ENCODE assay signal across 32 cellular contexts in genomic region chr2:237125967-237126366, GRCh38. TPM values are rescaled to one million over a fixed set of nuclear protein-coding genes. Genes with fewer than 3 reads are reported as not detected.
A peak's percentile ranks its signal among the peaks of the same experiment; 100 is the strongest.
DNase-seq lines count a peak whose midpoint lies in the region; ATAC-seq and TF ChIP-seq lines count a peak whose summit lies in the region.
"Had no signal": no experiment of that assay in that cellular context is flagged by ENCODE, and none has a peak within 500 bp of the region (broad histone marks: within the 10 kb centered on the region; RNA-seq: fewer than 3 reads in every experiment).

No MANE protein-coding gene starts in this region.

- H2AK5ac ChIP-seq in H9 (ENCODE audit: insufficient read length, low read length) = no peak overlapping the region

- H4K8ac ChIP-seq in H9 (replicated peaks; ENCODE audit: insufficient read length, low read depth, low read length) = no peak overlapping the region

- no peaks in the 10 kb centered on the region; a peak in 1 of 7 replicates for H3K36me3 Mint-ChIP-seq in H9 (ENCODE audit: insufficient read depth in 1 of 3, low read depth in 3 of 3)
- H3K36me3 Mint-ChIP-seq in natural killer cell = no peaks in the 10 kb centered on the region
- H3K36me3 Mint-ChIP-seq: naive B cell had no signal

- DNase-seq in H9 (peak; percentile 9), esophagus muscularis mucosa (ENCODE audit: extremely low spot score) (no peak), smooth muscle cell (lab: John Stamatoyannopoulos, UW; ENCODE audit: unreplicated experiment) (no peak), natural killer cell (no peak), NCI-H748 (lab: John Stamatoyannopoulos, UW; ENCODE audit: unreplicated experiment) (no peak)
- DNase-seq: activated CD8-positive, alpha-beta T cell treated with anti-CD3 and anti-CD28 coated beads, Interleukin-2, amount 10 ng/mL, durations not matched to agents 7 days and 5 days; activated naive CD4-positive, alpha-beta T cell treated with anti-CD3 and anti-CD28 coated beads for 36 hours; body of pancreas; dermis blood vessel endothelial cell; DMS79 treated with DMSO at 0.1 percent for 48 hours; foreskin melanocyte; GDM1; hippocampal formation; mammary epithelial cell; naive B cell; NCI-H146; NCI-H2107; NCI-H345; NCI-H69; SJCRH30; stimulated activated CD4-positive, alpha-beta T cell treated with anti-CD3 and anti-CD28 coated beads, Interleukin-1b, Interleukin-23, amount 100 ng/mL, for 48 hours; SW 1271 had no signal

- TF ChIP-seq EP300 in esophagus muscularis mucosa (IDR thresholded peaks at IDR 0.05) = no peak

- no peaks in the 10 kb centered on the region for H3K79me1 ChIP-seq in H9 (ENCODE audit: insufficient read depth, low read depth, low read length, poor library complexity, severe bottlenecking)

- H3K36me3 ChIP-seq in esophagus muscularis mucosa = no peaks in the 10 kb centered on the region
- no peaks in the 10 kb centered on the region for H3K36me3 ChIP-seq in muscle layer of colon (ENCODE audit: insufficient read depth, low read length)
- no peaks in the 10 kb centered on the region for H3K36me3 ChIP-seq in smooth muscle cell (ENCODE audit: low read depth)
- H3K36me3 ChIP-seq: BLaER1, neutrophil, SJCRH30, tibial nerve had no signal

- H3K23me2 ChIP-seq in H9 (ENCODE audit: insufficient read length, low read depth, low read length, poor library complexity, severe bottlenecking) = no peaks in the 10 kb centered on the region

- H3K4me1 Mint-ChIP-seq in H9 = peaks cover 0 to 3% of the 10 kb centered on the region in 2 experiments; a peak in 2 of 4 replicates
- H3K4me1 Mint-ChIP-seq in natural killer cell = no peaks in the 10 kb centered on the region
- H3K4me1 Mint-ChIP-seq: naive B cell had no signal

- no peak overlapping the region for H2BK12ac ChIP-seq in H9 (ENCODE audit: insufficient read length, low read depth, low read length)

- intact Hi-C loops in esophagus muscularis mucosa (cut with DNase I) (loop anchor here (5.0 kb wide), 1 partner anchor 351 kb away; no protein-coding TSS in a partner anchor), natural killer cell (cut with micrococcal nuclease) (no loop called here)

- H4K20me1 ChIP-seq in H9 (ENCODE audit: control insufficient read depth, insufficient read depth, insufficient read length) (no peaks in the 10 kb centered on the region), smooth muscle cell (ENCODE audit: low read depth) (no peaks in the 10 kb centered on the region)
- H4K20me1 ChIP-seq: BLaER1 had no signal

- no peak for TF ChIP-seq POLR2A in esophagus muscularis mucosa (IDR thresholded peaks at IDR 0.05; ENCODE audit: low read depth)

- H3K23ac ChIP-seq in H9 (ENCODE audit: insufficient read length, low read depth, low read length) = no peak overlapping the region

- H3K4me1 ChIP-seq in H9 (ENCODE audit: insufficient read depth, low read length) (peaks cover 4% of the 10 kb centered on the region; the same call in 1 of the 2 replicates), esophagus muscularis mucosa (peaks cover 6 to 37% (median 33%) of the 10 kb centered on the region in 4 donors), muscle layer of colon (ENCODE audit: insufficient read depth, low read length) (peaks cover 50% of the 10 kb centered on the region), smooth muscle cell (ENCODE audit: low read depth) (peaks cover 13% of the 10 kb centered on the region)
- H3K4me1 ChIP-seq: BLaER1, body of pancreas had no signal

- H3K27ac ChIP-seq in H9 (ENCODE audit: insufficient read length, low read depth, low read length) (no peak overlapping the region), esophagus muscularis mucosa (replicated peaks in 1 of 4) (peak overlapping the region; percentile 68 to 82 (median 78)), muscle layer of colon (ENCODE audit: low read depth, low read length) (peak overlapping the region; percentile 66), smooth muscle cell (ENCODE audit: low read depth) (peak overlapping the region; percentile 95)
- H3K27ac ChIP-seq: BLaER1, body of pancreas, neutrophil, SJCRH30 had no signal

- H3K9me3 Mint-ChIP-seq in H9 (peaks cover 10 to 11% of the 10 kb centered on the region in 2 experiments; a peak in 4 of 5 replicates), natural killer cell (no peaks in the 10 kb centered on the region)
- H3K9me3 Mint-ChIP-seq: activated naive CD4-positive, alpha-beta T cell treated with anti-CD3 and anti-CD28 coated beads for 36 hours; IgD-negative memory B cell; naive B cell; stimulated activated naive CD8-positive, alpha-beta T cell treated with anti-CD3 and anti-CD28 coated beads, Interleukin-15, Interleukin-2, amounts not matched to agents 100 ng/mL and 50 ng/mL, for 24 hours had no signal

- H3K4ac ChIP-seq in H9 (ENCODE audit: low read depth, low read length) = no peak overlapping the region

- TF ChIP-seq CTCF in H9 (conservative IDR thresholded peaks at IDR 0.05) (no peak), esophagus muscularis mucosa (IDR thresholded peaks at IDR 0.05) (no peak), smooth muscle cell (IDR thresholded peaks at IDR 0.05; ENCODE audit: borderline replicate concordance, insufficient read depth, poor library complexity, severe bottlenecking) (no peak), natural killer cell (IDR thresholded peaks at IDR 0.05) (no peak)

- no peak overlapping the region for H3K18ac ChIP-seq in H9 (ENCODE audit: insufficient read length, low read depth, low read length)

- H3F3A ChIP-seq in smooth muscle cell (ENCODE audit: low read depth) = peaks cover 21% of the 10 kb centered on the region

- H3T11ph ChIP-seq in H9 (ENCODE audit: low read length) = no peak overlapping the region

- no peak overlapping the region for H3K4me3 ChIP-seq in esophagus muscularis mucosa
- H3K4me3 ChIP-seq in muscle layer of colon (ENCODE audit: low read depth in 1 of 2, low read length in 2 of 2) = peak overlapping the region in 1 of 2 donors; percentile 34
- H3K4me3 ChIP-seq in smooth muscle cell = no peak overlapping the region
- H3K4me3 ChIP-seq: BLaER1, body of pancreas, SJCRH30, tibial nerve had no signal

- no peak overlapping the region for H4K91ac ChIP-seq in H9 (ENCODE audit: insufficient read length, low read depth, low read length)

- no CpG with 5 or more reads among the region's 6 CpGs for WGBS in H9 (ENCODE audit: extremely low coverage, insufficient read length, low lambda C conversion rate)
- WGBS in esophagus muscularis mucosa = 81% methylated on average over 6 of the region's 6 CpGs
- 95% methylated on average over 6 of the region's 6 CpGs for WGBS in smooth muscle cell (ENCODE audit: low lambda C conversion rate)

- H3K79me2 ChIP-seq in H9 (ENCODE audit: insufficient read depth, low read length) = no peaks in the 10 kb centered on the region
- peaks cover 14% of the 10 kb centered on the region for H3K79me2 ChIP-seq in smooth muscle cell (ENCODE audit: low read depth)

- H3K27ac Mint-ChIP-seq in H9 (no peak overlapping the region), natural killer cell (no peak overlapping the region)
- H3K27ac Mint-ChIP-seq: activated CD8-positive, alpha-beta T cell treated with anti-CD3 and anti-CD28 coated beads, Interleukin-2, amount 10 ng/mL, durations not matched to agents 7 days and 5 days; activated naive CD4-positive, alpha-beta T cell treated with anti-CD3 and anti-CD28 coated beads for 36 hours; IgD-negative memory B cell; naive B cell; progenitor cell of endocrine pancreas; stimulated activated naive CD8-positive, alpha-beta T cell treated with anti-CD3 and anti-CD28 coated beads, Interleukin-15, Interleukin-2, amounts not matched to agents 100 ng/mL and 50 ng/mL, for 24 hours had no signal

- H2BK20ac ChIP-seq in H9 (ENCODE audit: low read depth, low read length, poor library complexity, severe bottlenecking) = no peak overlapping the region

- H2AFZ ChIP-seq in H9 (ENCODE audit: low read length) (no peak overlapping the region), smooth muscle cell (ENCODE audit: low read depth) (no peak overlapping the region)

- no peak overlapping the region for H4K5ac ChIP-seq in H9 (ENCODE audit: insufficient read length, low read depth, low read length)

- H3K4me3 Mint-ChIP-seq in H9 = no peak overlapping the region
- no peak overlapping the region for H3K4me3 Mint-ChIP-seq in natural killer cell
- H3K4me3 Mint-ChIP-seq: activated CD8-positive, alpha-beta T cell treated with anti-CD3 and anti-CD28 coated beads, Interleukin-2, amount 10 ng/mL, durations not matched to agents 7 days and 5 days; activated naive CD4-positive, alpha-beta T cell treated with anti-CD3 and anti-CD28 coated beads for 36 hours; IgD-negative memory B cell; naive B cell; stimulated activated naive CD8-positive, alpha-beta T cell treated with anti-CD3 and anti-CD28 coated beads, Interleukin-15, Interleukin-2, amounts not matched to agents 100 ng/mL and 50 ng/mL, for 24 hours had no signal

- no peak overlapping the region for H3K4me2 ChIP-seq in H9 (ENCODE audit: insufficient read depth, insufficient read length, low read length)
- peak overlapping the region; percentile 21 for H3K4me2 ChIP-seq in smooth muscle cell
- H3K4me2 ChIP-seq: BLaER1 had no signal

- no peak for ATAC-seq in GM19395 (IDR thresholded peaks at IDR 0.05; ENCODE audit: unreplicated experiment)
- no peak for ATAC-seq in natural killer cell
- no peak for ATAC-seq in GM19463 (IDR thresholded peaks at IDR 0.05; ENCODE audit: unreplicated experiment)
- ATAC-seq: activated CD8-positive, alpha-beta T cell treated with anti-CD3 and anti-CD28 coated beads, Interleukin-2, amount 10 ng/mL, durations not matched to agents 7 days and 5 days; body of pancreas; esophagus mucosa had no signal

- H3K56ac ChIP-seq in H9 (ENCODE audit: insufficient read length, low read depth, low read length) = no peak overlapping the region

- H2BK15ac ChIP-seq in H9 (ENCODE audit: low read depth, low read length) = no peak overlapping the region

- no peak overlapping the region for H3K14ac ChIP-seq in H9 (ENCODE audit: insufficient read depth, low read length)

- peaks cover 14% of the 10 kb centered on the region for H3K27me3 Mint-ChIP-seq in H9 (ENCODE audit: low read depth)
- no peaks in the 10 kb centered on the region for H3K27me3 Mint-ChIP-seq in natural killer cell (ENCODE audit: low read depth in 2 of 2)
- H3K27me3 Mint-ChIP-seq: IgD-negative memory B cell; naive B cell; stimulated activated naive CD8-positive, alpha-beta T cell treated with anti-CD3 and anti-CD28 coated beads, Interleukin-15, Interleukin-2, amounts not matched to agents 100 ng/mL and 50 ng/mL, for 24 hours had no signal

- no peak overlapping the region for H2BK5ac ChIP-seq in H9 (ENCODE audit: insufficient read length, low read length)

- H3K9ac ChIP-seq in H9 (ENCODE audit: extremely low read depth, insufficient read length, low read length) = no peak overlapping the region
- no peak overlapping the region for H3K9ac ChIP-seq in muscle layer of colon (ENCODE audit: low read length)
- peak overlapping the region; percentile 81 for H3K9ac ChIP-seq in smooth muscle cell (ENCODE audit: low read depth)
- H3K9ac ChIP-seq: BLaER1 had no signal

- H2BK120ac ChIP-seq in H9 (ENCODE audit: low read depth, low read length, poor library complexity, severe bottlenecking) = no peak overlapping the region

- no peaks in the 10 kb centered on the region for H3K9me3 ChIP-seq in H9 (ENCODE audit: control insufficient read depth, low read depth, low read length)
- no peaks in the 10 kb centered on the region for H3K9me3 ChIP-seq in esophagus muscularis mucosa
- no peaks in the 10 kb centered on the region for H3K9me3 ChIP-seq in muscle layer of colon (ENCODE audit: low read length)
- no peaks in the 10 kb centered on the region for H3K9me3 ChIP-seq in smooth muscle cell (replicated peaks; ENCODE audit: low read depth)
- H3K9me3 ChIP-seq: BLaER1, body of pancreas, neutrophil, tibial nerve had no signal

- H3K27me3 ChIP-seq in H9 (ENCODE audit: insufficient read depth, low read length) = no peaks in the 10 kb centered on the region
- H3K27me3 ChIP-seq in esophagus muscularis mucosa = no peaks in the 10 kb centered on the region
- H3K27me3 ChIP-seq in muscle layer of colon (ENCODE audit: control insufficient read depth in 1 of 2, insufficient read depth in 2 of 2, low read length in 2 of 2) = no peaks in the 10 kb centered on the region
- H3K27me3 ChIP-seq in smooth muscle cell (ENCODE audit: low read depth) = no peaks in the 10 kb centered on the region
- H3K27me3 ChIP-seq: BLaER1, body of pancreas, neutrophil, SJCRH30, tibial nerve had no signal

RNA-seq across cellular contexts. Expression of gene COPS8, which starts 40.3 kb away (rescaled TPM):
- total RNA-seq in H9 (2021) (65.2 and 65.7 TPM in 2 replicates), esophagus muscularis mucosa (10 to 100 TPM; 69.4 to 96.0 (median 82.8) TPM), smooth muscle cell (159 and 194 TPM in 2 replicates), natural killer cell (10 to 100 TPM; 51.8 to 57.9 (median 53.9) TPM)
- polyA plus RNA-seq in smooth muscle cell = 130 and 132 TPM in 2 replicates
